In the genomic region with DNA sequence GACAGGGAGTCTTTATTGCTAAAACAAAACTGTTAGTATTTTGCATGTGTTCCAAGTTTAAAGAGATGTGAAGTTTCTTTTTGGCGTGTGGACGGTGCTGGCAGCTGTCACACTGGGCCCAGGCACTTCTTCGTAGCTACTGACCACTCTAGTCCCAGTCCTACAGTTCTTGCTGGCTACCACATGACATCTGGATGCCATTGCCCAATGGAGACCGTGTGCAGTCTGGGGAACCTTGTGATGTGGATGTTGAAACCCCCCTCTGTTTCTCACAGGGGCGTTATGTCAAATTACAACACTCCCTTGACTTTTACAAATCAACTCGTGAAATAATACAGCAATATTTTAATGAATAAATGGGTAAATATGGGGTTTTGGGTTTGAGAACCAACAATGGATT, we compare ENCODE assay signal across 8 cellular contexts. TPM values are rescaled to one million over a fixed set of nuclear protein-coding genes. Genes with fewer than 3 reads are reported as not detected.
DNase-seq lines count a peak whose midpoint lies in the region; ATAC-seq and TF ChIP-seq lines count a peak whose summit lies in the region.

No MANE protein-coding gene starts in this region.

- H3K36me3 ChIP-seq in ES-I3 (ENCODE audit: insufficient read depth, low read length) (no peaks in the 10 kb centered on the region), breast epithelium (no peaks in the 10 kb centered on the region), mucosa of descending colon (ENCODE audit: low read depth) (no peaks in the 10 kb centered on the region)

- intact Hi-C loops in breast epithelium (cut with DNase I; ENCODE audit: low total_unique reads), result no loop called here
- intact Hi-C loops in mucosa of descending colon (cut with DNase I, micrococcal nuclease), result no loop called here

- ATAC-seq in GM21528 (IDR thresholded peaks at IDR 0.05; ENCODE audit: low FRiP score, unreplicated experiment) (peak; percentile 24), mucosa of descending colon (no peak)

- H3K4me1 ChIP-seq in ES-I3 (ENCODE audit: insufficient read depth, low read length) (peaks cover 6% of the 10 kb centered on the region; the same call in 1 of the 2 replicates), breast epithelium (peaks cover 0 to 5% of the 10 kb centered on the region in 2 donors), mucosa of descending colon (ENCODE audit: low read depth) (peaks cover 7% of the 10 kb centered on the region)

- DNase-seq in LHCN-M2 (ENCODE audit: low read depth) (peak; percentile 56), breast epithelium (ENCODE audit: low spot score in 2 of 2) (no peak), mucosa of descending colon (peak in 2 of 3 donors; percentile 35 to 53), NCI-H2171 treated with DMSO at 0.1 percent for 48 hours (lab: John Stamatoyannopoulos, UW) (no peak)
- DNase-seq in stimulated activated CD4-positive, alpha-beta T cell treated with anti-CD3 and anti-CD28 coated beads, Interleukin-1b, Interleukin-23, amount 100 ng/mL, for 48 hours, result no peak
- DNase-seq in stimulated activated CD4-positive, alpha-beta T cell treated with anti-CD3 and anti-CD28 coated beads, Interleukin-4, amount 100 ng/mL, for 24 hours, result no peak

- peak overlapping the region; percentile 68 to 74 (median 68) for H3K4me3 ChIP-seq in breast epithelium
- peak overlapping the region; percentile 48 for H3K4me3 ChIP-seq in mucosa of descending colon

- H3K9me3 ChIP-seq in ES-I3 (ENCODE audit: control insufficient read depth, insufficient read depth, low read length) (no peaks in the 10 kb centered on the region), breast epithelium (no peaks in the 10 kb centered on the region), mucosa of descending colon (no peaks in the 10 kb centered on the region)

- H3K27ac ChIP-seq in breast epithelium, result peak overlapping the region; percentile 98 to 99

- TF ChIP-seq POLR2A in breast epithelium (IDR thresholded peaks at IDR 0.05), result no peak

- H3K9ac ChIP-seq in ES-I3 (ENCODE audit: low read depth, low read length), result peak overlapping the region; percentile 98

- TF ChIP-seq CTCF in breast epithelium (IDR thresholded peaks at IDR 0.05), result no peak
- TF ChIP-seq CTCF in mucosa of descending colon (IDR thresholded peaks at IDR 0.05), result no peak

- H3K27me3 ChIP-seq in breast epithelium, result no peaks in the 10 kb centered on the region

RNA-seq across cellular contexts. Expression of gene GPD2, which starts 1.1 kb away (rescaled TPM):
- total RNA-seq in LHCN-M2 (2014; rRNA removed) (114 and 131 TPM in 2 replicates), breast epithelium (100 to 1,000 TPM in 1 of 3 donors, 10 to 100 TPM in 2; 28.8 to 104 (median 79.6) TPM), mucosa of descending colon (10 to 100 TPM; 42.9 to 83.5 (median 77.9) TPM)
- 14.3 TPM for polyA plus RNA-seq in LHCN-M2 (2012)

Comparison
In these comparisons a context has a peak if more than half of its experiments do, and no peak if none do; other contexts are left out.
1. DNase-seq: peak in LHCN-M2 (single experiment) and mucosa of descending colon (2 of 3); none in breast epithelium (0 of 2), stimulated activated CD4-positive, alpha-beta T cell treated with anti-CD3 and anti-CD28 coated beads, Interleukin-1b, Interleukin-23, amount 100 ng/mL, for 48 hours (single experiment), NCI-H2171 treated with DMSO at 0.1 percent for 48 hours (single experiment) and stimulated activated CD4-positive, alpha-beta T cell treated with anti-CD3 and anti-CD28 coated beads, Interleukin-4, amount 100 ng/mL, for 24 hours (single experiment).